Comparison of ENCODE assay signal across 1 cellular context in the genomic region with DNA sequence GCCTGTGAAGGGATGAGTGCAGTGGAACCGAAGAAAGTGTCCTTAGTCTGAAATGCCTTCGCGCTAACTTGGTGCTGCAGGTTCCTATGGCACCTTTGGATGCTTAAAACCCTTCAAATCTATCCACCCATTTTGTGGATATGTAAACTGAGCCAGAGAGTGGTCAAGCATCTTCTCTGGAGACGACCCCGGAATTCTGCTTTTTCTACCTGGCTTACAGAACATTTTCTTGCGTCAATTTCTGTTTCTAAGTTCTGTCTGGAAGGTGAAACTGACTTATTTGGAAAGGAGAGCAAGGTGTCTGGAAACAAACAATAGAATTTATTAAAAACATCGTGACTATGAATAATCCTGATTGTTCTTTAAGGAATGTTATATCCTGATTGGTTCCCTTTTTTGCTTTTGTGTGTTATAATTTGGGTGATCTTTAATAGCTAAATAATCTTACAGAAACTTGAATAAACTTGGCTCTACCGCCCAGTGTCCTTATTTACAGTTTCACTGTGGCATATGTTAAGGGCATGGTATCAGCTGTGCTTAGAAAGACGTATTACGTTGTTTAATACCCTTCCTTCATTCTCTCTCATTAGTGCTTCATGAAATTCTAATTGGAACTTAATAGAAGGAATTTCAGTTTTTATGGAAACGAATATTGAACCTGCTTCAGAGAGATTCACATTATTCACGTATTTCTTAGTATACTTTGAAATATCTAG.
TF ChIP-seq lines count a peak whose summit lies in the region.

No MANE protein-coding gene starts in this region.

TF ChIP-seq in HepG2, 621 proteins besides CTCF, POLR2A, EP300 and RAD21:
- TF ChIP-seq SAP130 (CRISPR knock-in tag; IDR thresholded peaks at IDR 0.05; ENCODE audit: low read depth) (0 out of 2 replicates have a peak, but pooled peaks have one; percentile 30), ZNF629 (CRISPR knock-in tag; conservative IDR thresholded peaks at IDR 0.05) (peak; percentile 80)
